In the genomic region with DNA sequence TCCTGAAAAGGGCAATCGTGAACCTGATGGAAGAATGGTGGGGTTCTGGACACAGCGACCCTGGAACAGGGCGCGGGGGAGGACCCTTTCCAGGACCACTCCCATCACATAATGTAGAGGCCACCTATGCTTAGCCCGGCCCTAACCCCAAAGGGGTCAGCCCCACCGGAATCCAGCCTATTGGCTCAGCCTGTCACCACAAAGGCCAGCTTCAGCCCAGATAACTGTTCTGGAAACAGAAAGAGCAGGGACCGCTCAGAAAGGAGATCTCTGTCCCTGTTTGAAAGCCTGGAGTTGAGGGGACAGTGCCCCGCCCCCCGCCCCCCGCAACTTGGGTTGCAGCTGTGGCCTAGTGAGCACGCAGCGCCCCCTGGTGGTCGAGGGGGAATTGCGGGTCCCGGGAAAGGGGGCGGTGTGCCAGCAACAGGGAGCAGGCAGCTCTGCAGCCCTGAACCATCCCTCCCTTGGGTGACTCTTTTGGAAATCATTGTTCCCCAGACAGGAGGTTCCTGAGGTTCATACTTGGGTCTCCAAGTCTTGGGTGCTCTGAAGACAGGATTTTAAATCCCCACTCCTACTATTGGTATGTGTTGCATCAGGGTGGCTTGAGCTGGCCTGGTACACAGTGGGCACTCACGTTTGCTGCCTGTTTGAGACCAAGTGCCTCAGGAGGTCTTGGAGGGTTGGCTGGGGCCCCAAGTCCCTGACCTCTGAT, we compare ENCODE assay signal across 1 cellular context.
A peak's percentile ranks its signal among the peaks of the same experiment; 100 is the strongest.
TF ChIP-seq lines count a peak whose summit lies in the region.

No MANE protein-coding gene starts in this region.

TF ChIP-seq in SK-N-SH, 30 proteins besides CTCF, POLR2A, EP300 and RAD21 (continued from another document):
- TF ChIP-seq SIN3A (IDR thresholded peaks at IDR 0.05; ENCODE audit: borderline replicate concordance, low read depth, low read length) (no peak), EZH2phosphoT487 (IDR thresholded peaks at IDR 0.05; ENCODE audit: borderline replicate concordance, low read depth) (no peak), JUND (IDR thresholded peaks at IDR 0.05) (no peak), POLR2AphosphoS5 (IDR thresholded peaks at IDR 0.05; ENCODE audit: low read depth, low read length) (no peak), RCOR1 (IDR thresholded peaks at IDR 0.05; ENCODE audit: low read length) (no peak), NFIC (IDR thresholded peaks at IDR 0.05; ENCODE audit: borderline replicate concordance) (peak; percentile 38; the same call in 1 of the 2 replicates), SMC3 (IDR thresholded peaks at IDR 0.05; ENCODE audit: low read depth, low read length) (peak; percentile 90), CHD2 (IDR thresholded peaks at IDR 0.05; ENCODE audit: low read length, partially characterized antibody) (peak; percentile 39), TCF12 (IDR thresholded peaks at IDR 0.05) (no peak), RFX5 (IDR thresholded peaks at IDR 0.05; ENCODE audit: low read length) (no peak), NRF1 (IDR thresholded peaks at IDR 0.05; ENCODE audit: low read depth, low read length) (no peak), RXRA (IDR thresholded peaks at IDR 0.05; ENCODE audit: borderline replicate concordance, low read depth) (no peak), GABPA (IDR thresholded peaks at IDR 0.05; ENCODE audit: low read depth) (no peak), MEF2A (IDR thresholded peaks at IDR 0.05; ENCODE audit: borderline replicate concordance, low read depth) (no peak), YY1 (IDR thresholded peaks at IDR 0.05; ENCODE audit: low read depth) (no peak), ELF1 (IDR thresholded peaks at IDR 0.05) (no peak)
- TF ChIP-seq, protein P1, sequence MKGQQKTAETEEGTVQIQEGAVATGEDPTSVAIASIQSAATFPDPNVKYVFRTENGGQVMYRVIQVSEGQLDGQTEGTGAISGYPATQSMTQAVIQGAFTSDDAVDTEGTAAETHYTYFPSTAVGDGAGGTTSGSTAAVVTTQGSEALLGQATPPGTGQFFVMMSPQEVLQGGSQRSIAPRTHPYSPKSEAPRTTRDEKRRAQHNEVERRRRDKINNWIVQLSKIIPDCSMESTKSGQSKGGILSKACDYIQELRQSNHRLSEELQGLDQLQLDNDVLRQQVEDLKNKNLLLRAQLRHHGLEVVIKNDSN (IDR thresholded peaks at IDR 0.05; ENCODE audit: borderline replicate concordance, low read depth), result no peak
- TF ChIP-seq, protein P2, sequence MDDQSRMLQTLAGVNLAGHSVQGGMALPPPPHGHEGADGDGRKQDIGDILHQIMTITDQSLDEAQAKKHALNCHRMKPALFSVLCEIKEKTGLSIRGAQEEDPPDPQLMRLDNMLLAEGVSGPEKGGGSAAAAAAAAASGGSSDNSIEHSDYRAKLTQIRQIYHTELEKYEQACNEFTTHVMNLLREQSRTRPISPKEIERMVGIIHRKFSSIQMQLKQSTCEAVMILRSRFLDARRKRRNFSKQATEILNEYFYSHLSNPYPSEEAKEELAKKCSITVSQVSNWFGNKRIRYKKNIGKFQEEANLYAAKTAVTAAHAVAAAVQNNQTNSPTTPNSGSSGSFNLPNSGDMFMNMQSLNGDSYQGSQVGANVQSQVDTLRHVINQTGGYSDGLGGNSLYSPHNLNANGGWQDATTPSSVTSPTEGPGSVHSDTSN (IDR thresholded peaks at IDR 0.05), result no peak
- TF ChIP-seq, protein P3, sequence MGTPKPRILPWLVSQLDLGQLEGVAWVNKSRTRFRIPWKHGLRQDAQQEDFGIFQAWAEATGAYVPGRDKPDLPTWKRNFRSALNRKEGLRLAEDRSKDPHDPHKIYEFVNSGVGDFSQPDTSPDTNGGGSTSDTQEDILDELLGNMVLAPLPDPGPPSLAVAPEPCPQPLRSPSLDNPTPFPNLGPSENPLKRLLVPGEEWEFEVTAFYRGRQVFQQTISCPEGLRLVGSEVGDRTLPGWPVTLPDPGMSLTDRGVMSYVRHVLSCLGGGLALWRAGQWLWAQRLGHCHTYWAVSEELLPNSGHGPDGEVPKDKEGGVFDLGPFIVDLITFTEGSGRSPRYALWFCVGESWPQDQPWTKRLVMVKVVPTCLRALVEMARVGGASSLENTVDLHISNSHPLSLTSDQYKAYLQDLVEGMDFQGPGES (IDR thresholded peaks at IDR 0.05; ENCODE audit: low read depth, low read length), result no peak
- TF ChIP-seq, protein P4, sequence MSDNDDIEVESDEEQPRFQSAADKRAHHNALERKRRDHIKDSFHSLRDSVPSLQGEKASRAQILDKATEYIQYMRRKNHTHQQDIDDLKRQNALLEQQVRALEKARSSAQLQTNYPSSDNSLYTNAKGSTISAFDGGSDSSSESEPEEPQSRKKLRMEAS (IDR thresholded peaks at IDR 0.05; ENCODE audit: low read depth), result no peak
